Comparison of ENCODE assay signal across 1 cellular context in genomic region chr9:96061293-96061987, GRCh38.
TF ChIP-seq lines count a peak whose summit lies in the region.

No MANE protein-coding gene starts in this region.

TF ChIP-seq in GM23338, 12 proteins besides CTCF, POLR2A, EP300 and RAD21 (continued from another document):
- TF ChIP-seq REST (IDR thresholded peaks at IDR 0.05; ENCODE audit: unreplicated experiment) (no peak), EZH2phosphoT487 (IDR thresholded peaks at IDR 0.05; ENCODE audit: unreplicated experiment) (no peak)
